In genomic region chr15:50765202-50765967, GRCh38 we compare ENCODE assay signal across 8 cellular contexts. TPM values are rescaled to one million over a fixed set of nuclear protein-coding genes. Genes with fewer than 3 reads are reported as not detected.
DNase-seq lines count a peak whose midpoint lies in the region; ATAC-seq and TF ChIP-seq lines count a peak whose summit lies in the region.

A gene with protein sequence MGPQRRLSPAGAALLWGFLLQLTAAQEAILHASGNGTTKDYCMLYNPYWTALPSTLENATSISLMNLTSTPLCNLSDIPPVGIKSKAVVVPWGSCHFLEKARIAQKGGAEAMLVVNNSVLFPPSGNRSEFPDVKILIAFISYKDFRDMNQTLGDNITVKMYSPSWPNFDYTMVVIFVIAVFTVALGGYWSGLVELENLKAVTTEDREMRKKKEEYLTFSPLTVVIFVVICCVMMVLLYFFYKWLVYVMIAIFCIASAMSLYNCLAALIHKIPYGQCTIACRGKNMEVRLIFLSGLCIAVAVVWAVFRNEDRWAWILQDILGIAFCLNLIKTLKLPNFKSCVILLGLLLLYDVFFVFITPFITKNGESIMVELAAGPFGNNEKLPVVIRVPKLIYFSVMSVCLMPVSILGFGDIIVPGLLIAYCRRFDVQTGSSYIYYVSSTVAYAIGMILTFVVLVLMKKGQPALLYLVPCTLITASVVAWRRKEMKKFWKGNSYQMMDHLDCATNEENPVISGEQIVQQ (minus strand): TSS chr15:50765706. CDS start chr15:50765533, 173 bp downstream.

- intact Hi-C loops in activated B cell treated with CpG ODN at 0.5 μM for 24 hours (cut with micrococcal nuclease), result loop anchor here (1.0 to 10.0 kb wide), 9 partner anchors 78 to 1608 kb away; partner anchors contain the start of genes COPS2, DTWD1, FAM227B and GABPB1

- H3K27ac Mint-ChIP-seq in activated B cell treated with CpG ODN at 0.5 μM for 24 hours, result peak within 1 kb of the TSS; percentile 95

- H3K4me1 Mint-ChIP-seq in activated B cell treated with CpG ODN at 0.5 μM for 24 hours, result peaks cover 48% of the 10 kb centered on the region

- ATAC-seq in GM18907 (IDR thresholded peaks at IDR 0.05; ENCODE audit: unreplicated experiment) (peak; percentile 89), HG03139 (IDR thresholded peaks at IDR 0.05; ENCODE audit: unreplicated experiment) (peak; percentile 87), activated B cell treated with CpG ODN at 0.5 μM for 24 hours (ENCODE audit: low read depth) (peak; percentile 94)

- no peaks in the 10 kb centered on the region for H3K9me3 Mint-ChIP-seq in activated B cell treated with CpG ODN at 0.5 μM for 24 hours

- TF ChIP-seq CTCF in activated B cell treated with CpG ODN at 0.5 μM for 24 hours (IDR thresholded peaks at IDR 0.05) (no peak), cardiac fibroblast (IDR thresholded peaks at IDR 0.05; ENCODE audit: low read depth, low read length) (no peak)

- POLR2A ChIA-PET in activated B cell treated with CpG ODN at 0.5 μM for 24 hours (lab: Charles Lee), result interaction anchor here (0.6 to 1.9 kb wide), 18 partner anchors 9 to 1970 kb away, joined by 3 to 11 read pairs (median 4); partner anchors contain the start of gene TRPM7

- peak; percentile 94 for DNase-seq in AG08395 (ENCODE audit: low spot score)
- DNase-seq in NCI-H345 (lab: John Stamatoyannopoulos, UW), result peak; percentile 66
- peak; percentile 87 for DNase-seq in activated B cell treated with CpG ODN at 0.5 μM for 24 hours
- peak; percentile 93 for DNase-seq in cardiac fibroblast (ENCODE audit: low read depth in 2 of 2)
- DNase-seq in inferior parietal cortex (ENCODE audit: extremely low spot score), result peak; percentile 79
- DNase-seq in stimulated activated CD4-positive, alpha-beta T cell treated with anti-CD3 and anti-CD28 coated beads, Interleukin-12 subunit alpha, Interleukin-12 subunit beta, amount 100 ng/mL, for 24 hours (ENCODE audit: low read depth in 2 of 2), result peak; percentile 76 to 88

- H3K4me3 Mint-ChIP-seq in activated B cell treated with CpG ODN at 0.5 μM for 24 hours, result peak within 1 kb of the TSS; percentile 97

- H3K4me3 ChIP-seq in cardiac fibroblast (replicated peaks in 1 of 2; ENCODE audit: low read depth in 2 of 2, low read length in 2 of 2), result peak within 1 kb of the TSS; percentile 61 to 70

- H3K27me3 Mint-ChIP-seq in activated B cell treated with CpG ODN at 0.5 μM for 24 hours, result no peaks in the 10 kb centered on the region

- peaks cover 23% of the 10 kb centered on the region for H3K36me3 Mint-ChIP-seq in activated B cell treated with CpG ODN at 0.5 μM for 24 hours (ENCODE audit: low read depth)

- CTCF ChIA-PET in activated B cell treated with CpG ODN at 0.5 μM for 24 hours (lab: Charles Lee), result interaction anchor here (0.9 kb wide), 1 partner anchor 114 kb away, joined by 3 read pairs; no protein-coding TSS in a partner anchor

RNA-seq across cellular contexts. Expression of the gene that starts here (rescaled TPM):
- total RNA-seq in activated B cell treated with CpG ODN at 0.5 μM for 24 hours, result 79.1 and 85.3 TPM in 2 replicates

Comparison
In these comparisons a context has a peak if more than half of its experiments do, and no peak if none do; other contexts are left out.
1. Peak in every context shown above with its lines: DNase-seq, ATAC-seq and H3K4me3 ChIP-seq.